ENCODE assay signal across 1 cellular context in the genomic region with DNA sequence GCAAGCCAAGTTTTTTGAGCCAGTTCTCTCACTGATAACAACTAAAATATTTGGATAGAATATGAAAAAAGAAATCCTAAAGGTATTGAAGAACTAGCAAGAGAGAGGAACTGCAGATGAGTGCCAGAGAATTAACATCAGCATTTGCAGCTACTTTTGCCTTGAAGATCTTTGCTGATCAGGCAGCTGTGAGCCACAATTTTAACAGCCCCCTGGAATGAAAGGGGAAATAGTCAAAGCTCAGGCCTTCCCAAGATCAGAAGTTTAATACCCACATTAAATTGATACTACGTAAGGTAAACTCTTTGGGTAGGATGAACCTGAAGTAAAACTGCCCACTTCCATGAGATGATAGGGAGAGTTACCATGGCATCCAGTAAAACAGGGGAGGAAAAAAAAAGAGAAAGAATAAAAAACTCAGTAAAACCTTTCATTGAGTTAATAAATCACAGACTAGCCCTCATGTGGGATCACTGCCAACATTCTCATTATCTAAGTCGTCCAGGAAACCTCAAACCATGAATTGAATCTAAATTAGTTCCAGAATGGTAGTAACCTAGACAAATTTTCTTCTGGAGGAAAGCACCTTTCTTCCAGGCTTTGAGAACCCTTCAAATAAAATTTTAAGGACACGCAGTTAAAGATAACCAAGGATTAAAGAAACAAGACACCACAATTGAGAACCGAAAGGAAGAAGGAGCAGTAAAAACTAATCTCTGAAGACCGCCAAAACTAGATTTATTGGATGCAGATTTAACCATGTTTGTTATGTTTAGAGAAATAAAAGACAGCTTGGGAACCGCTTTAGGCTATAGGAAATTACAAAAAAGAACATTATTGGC.
TF ChIP-seq lines count a peak whose summit lies in the region.

No MANE protein-coding gene starts in this region.

TF ChIP-seq in SK-N-SH, 30 proteins besides CTCF, POLR2A, EP300 and RAD21:
- no peak for TF ChIP-seq GABPA (IDR thresholded peaks at IDR 0.05; ENCODE audit: low read depth)
- no peak for TF ChIP-seq SMC3 (IDR thresholded peaks at IDR 0.05; ENCODE audit: low read depth, low read length)
- TF ChIP-seq, protein P1, sequence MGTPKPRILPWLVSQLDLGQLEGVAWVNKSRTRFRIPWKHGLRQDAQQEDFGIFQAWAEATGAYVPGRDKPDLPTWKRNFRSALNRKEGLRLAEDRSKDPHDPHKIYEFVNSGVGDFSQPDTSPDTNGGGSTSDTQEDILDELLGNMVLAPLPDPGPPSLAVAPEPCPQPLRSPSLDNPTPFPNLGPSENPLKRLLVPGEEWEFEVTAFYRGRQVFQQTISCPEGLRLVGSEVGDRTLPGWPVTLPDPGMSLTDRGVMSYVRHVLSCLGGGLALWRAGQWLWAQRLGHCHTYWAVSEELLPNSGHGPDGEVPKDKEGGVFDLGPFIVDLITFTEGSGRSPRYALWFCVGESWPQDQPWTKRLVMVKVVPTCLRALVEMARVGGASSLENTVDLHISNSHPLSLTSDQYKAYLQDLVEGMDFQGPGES (IDR thresholded peaks at IDR 0.05; ENCODE audit: low read depth, low read length): no peak
- TF ChIP-seq SIN3A (IDR thresholded peaks at IDR 0.05; ENCODE audit: borderline replicate concordance, low read depth, low read length): no peak
- TF ChIP-seq, protein P2, sequence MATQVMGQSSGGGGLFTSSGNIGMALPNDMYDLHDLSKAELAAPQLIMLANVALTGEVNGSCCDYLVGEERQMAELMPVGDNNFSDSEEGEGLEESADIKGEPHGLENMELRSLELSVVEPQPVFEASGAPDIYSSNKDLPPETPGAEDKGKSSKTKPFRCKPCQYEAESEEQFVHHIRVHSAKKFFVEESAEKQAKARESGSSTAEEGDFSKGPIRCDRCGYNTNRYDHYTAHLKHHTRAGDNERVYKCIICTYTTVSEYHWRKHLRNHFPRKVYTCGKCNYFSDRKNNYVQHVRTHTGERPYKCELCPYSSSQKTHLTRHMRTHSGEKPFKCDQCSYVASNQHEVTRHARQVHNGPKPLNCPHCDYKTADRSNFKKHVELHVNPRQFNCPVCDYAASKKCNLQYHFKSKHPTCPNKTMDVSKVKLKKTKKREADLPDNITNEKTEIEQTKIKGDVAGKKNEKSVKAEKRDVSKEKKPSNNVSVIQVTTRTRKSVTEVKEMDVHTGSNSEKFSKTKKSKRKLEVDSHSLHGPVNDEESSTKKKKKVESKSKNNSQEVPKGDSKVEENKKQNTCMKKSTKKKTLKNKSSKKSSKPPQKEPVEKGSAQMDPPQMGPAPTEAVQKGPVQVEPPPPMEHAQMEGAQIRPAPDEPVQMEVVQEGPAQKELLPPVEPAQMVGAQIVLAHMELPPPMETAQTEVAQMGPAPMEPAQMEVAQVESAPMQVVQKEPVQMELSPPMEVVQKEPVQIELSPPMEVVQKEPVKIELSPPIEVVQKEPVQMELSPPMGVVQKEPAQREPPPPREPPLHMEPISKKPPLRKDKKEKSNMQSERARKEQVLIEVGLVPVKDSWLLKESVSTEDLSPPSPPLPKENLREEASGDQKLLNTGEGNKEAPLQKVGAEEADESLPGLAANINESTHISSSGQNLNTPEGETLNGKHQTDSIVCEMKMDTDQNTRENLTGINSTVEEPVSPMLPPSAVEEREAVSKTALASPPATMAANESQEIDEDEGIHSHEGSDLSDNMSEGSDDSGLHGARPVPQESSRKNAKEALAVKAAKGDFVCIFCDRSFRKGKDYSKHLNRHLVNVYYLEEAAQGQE (IDR thresholded peaks at IDR 0.05; ENCODE audit: low read depth, low read length): no peak
- no peak for TF ChIP-seq MXI1 (IDR thresholded peaks at IDR 0.05; ENCODE audit: low read depth, low read length)
- peak; percentile 29; the same call in 1 of the 2 replicates for TF ChIP-seq JUND (IDR thresholded peaks at IDR 0.05)
- no peak for TF ChIP-seq MEF2A (IDR thresholded peaks at IDR 0.05; ENCODE audit: borderline replicate concordance, low read depth)
- TF ChIP-seq TCF12 (IDR thresholded peaks at IDR 0.05): peak; percentile 94
- peak; percentile 92 for TF ChIP-seq NFIC (IDR thresholded peaks at IDR 0.05; ENCODE audit: borderline replicate concordance)
- TF ChIP-seq FOXM1 (IDR thresholded peaks at IDR 0.05; ENCODE audit: low read depth): no peak
- no peak for TF ChIP-seq ELF1 (IDR thresholded peaks at IDR 0.05)
- TF ChIP-seq, protein P3, sequence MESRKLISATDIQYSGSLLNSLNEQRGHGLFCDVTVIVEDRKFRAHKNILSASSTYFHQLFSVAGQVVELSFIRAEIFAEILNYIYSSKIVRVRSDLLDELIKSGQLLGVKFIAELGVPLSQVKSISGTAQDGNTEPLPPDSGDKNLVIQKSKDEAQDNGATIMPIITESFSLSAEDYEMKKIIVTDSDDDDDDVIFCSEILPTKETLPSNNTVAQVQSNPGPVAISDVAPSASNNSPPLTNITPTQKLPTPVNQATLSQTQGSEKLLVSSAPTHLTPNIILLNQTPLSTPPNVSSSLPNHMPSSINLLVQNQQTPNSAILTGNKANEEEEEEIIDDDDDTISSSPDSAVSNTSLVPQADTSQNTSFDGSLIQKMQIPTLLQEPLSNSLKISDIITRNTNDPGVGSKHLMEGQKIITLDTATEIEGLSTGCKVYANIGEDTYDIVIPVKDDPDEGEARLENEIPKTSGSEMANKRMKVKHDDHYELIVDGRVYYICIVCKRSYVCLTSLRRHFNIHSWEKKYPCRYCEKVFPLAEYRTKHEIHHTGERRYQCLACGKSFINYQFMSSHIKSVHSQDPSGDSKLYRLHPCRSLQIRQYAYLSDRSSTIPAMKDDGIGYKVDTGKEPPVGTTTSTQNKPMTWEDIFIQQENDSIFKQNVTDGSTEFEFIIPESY (IDR thresholded peaks at IDR 0.05; ENCODE audit: borderline replicate concordance, low read depth): no peak
- TF ChIP-seq TEAD4 (IDR thresholded peaks at IDR 0.05; ENCODE audit: borderline replicate concordance, insufficient read depth): no peak
- TF ChIP-seq, protein P4, sequence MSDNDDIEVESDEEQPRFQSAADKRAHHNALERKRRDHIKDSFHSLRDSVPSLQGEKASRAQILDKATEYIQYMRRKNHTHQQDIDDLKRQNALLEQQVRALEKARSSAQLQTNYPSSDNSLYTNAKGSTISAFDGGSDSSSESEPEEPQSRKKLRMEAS (IDR thresholded peaks at IDR 0.05; ENCODE audit: low read depth): no peak; the same call in 1 of the 2 replicates
- TF ChIP-seq, protein P5, sequence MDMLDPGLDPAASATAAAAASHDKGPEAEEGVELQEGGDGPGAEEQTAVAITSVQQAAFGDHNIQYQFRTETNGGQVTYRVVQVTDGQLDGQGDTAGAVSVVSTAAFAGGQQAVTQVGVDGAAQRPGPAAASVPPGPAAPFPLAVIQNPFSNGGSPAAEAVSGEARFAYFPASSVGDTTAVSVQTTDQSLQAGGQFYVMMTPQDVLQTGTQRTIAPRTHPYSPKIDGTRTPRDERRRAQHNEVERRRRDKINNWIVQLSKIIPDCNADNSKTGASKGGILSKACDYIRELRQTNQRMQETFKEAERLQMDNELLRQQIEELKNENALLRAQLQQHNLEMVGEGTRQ (IDR thresholded peaks at IDR 0.05; ENCODE audit: borderline replicate concordance, low read depth, low read length): no peak
- TF ChIP-seq RXRA (IDR thresholded peaks at IDR 0.05; ENCODE audit: borderline replicate concordance, low read depth): no peak
- 0 out of 2 replicates have a peak, but pooled peaks have one; percentile 12 for TF ChIP-seq GATA2 (CRISPR knock-in tag; IDR thresholded peaks at IDR 0.05)
- TF ChIP-seq TAF1 (IDR thresholded peaks at IDR 0.05; ENCODE audit: borderline replicate concordance, low read depth, low read length): no peak
- no peak for TF ChIP-seq FOSL2 (IDR thresholded peaks at IDR 0.05; ENCODE audit: borderline replicate concordance, low read depth)
- TF ChIP-seq RFX5 (IDR thresholded peaks at IDR 0.05; ENCODE audit: low read length): no peak
- TF ChIP-seq FOXJ3 (CRISPR knock-in tag; IDR thresholded peaks at IDR 0.05): no peak
- TF ChIP-seq POLR2AphosphoS5 (IDR thresholded peaks at IDR 0.05; ENCODE audit: low read depth, low read length): peak; percentile 56; the same call in 1 of the 2 replicates
- TF ChIP-seq NRF1 (IDR thresholded peaks at IDR 0.05; ENCODE audit: low read depth, low read length): no peak
- no peak for TF ChIP-seq YY1 (IDR thresholded peaks at IDR 0.05; ENCODE audit: low read depth)
- TF ChIP-seq, protein P6, sequence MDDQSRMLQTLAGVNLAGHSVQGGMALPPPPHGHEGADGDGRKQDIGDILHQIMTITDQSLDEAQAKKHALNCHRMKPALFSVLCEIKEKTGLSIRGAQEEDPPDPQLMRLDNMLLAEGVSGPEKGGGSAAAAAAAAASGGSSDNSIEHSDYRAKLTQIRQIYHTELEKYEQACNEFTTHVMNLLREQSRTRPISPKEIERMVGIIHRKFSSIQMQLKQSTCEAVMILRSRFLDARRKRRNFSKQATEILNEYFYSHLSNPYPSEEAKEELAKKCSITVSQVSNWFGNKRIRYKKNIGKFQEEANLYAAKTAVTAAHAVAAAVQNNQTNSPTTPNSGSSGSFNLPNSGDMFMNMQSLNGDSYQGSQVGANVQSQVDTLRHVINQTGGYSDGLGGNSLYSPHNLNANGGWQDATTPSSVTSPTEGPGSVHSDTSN (IDR thresholded peaks at IDR 0.05): peak; percentile 89
- TF ChIP-seq RCOR1 (IDR thresholded peaks at IDR 0.05; ENCODE audit: low read length): no peak; the same call in 1 of the 2 replicates
- TF ChIP-seq, protein P7, sequence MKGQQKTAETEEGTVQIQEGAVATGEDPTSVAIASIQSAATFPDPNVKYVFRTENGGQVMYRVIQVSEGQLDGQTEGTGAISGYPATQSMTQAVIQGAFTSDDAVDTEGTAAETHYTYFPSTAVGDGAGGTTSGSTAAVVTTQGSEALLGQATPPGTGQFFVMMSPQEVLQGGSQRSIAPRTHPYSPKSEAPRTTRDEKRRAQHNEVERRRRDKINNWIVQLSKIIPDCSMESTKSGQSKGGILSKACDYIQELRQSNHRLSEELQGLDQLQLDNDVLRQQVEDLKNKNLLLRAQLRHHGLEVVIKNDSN (IDR thresholded peaks at IDR 0.05; ENCODE audit: borderline replicate concordance, low read depth): no peak
- TF ChIP-seq EZH2phosphoT487 (IDR thresholded peaks at IDR 0.05; ENCODE audit: borderline replicate concordance, low read depth): no peak
- peak; percentile 34 for TF ChIP-seq CHD2 (IDR thresholded peaks at IDR 0.05; ENCODE audit: low read length, partially characterized antibody)
